16 cellular contexts compared by ENCODE assay signal in genomic region chr19:51548891-51549305, GRCh38. TPM values are rescaled to one million over a fixed set of nuclear protein-coding genes. Genes with fewer than 3 reads are reported as not detected.
"Had no signal": no experiment of that assay in that cellular context is flagged by ENCODE, and none has a peak within 500 bp of the region (broad histone marks: within the 10 kb centered on the region; RNA-seq: fewer than 3 reads in every experiment).

No MANE protein-coding gene starts in this region.

- H3K4me1 ChIP-seq: thyroid gland had no signal

- H3K4me3 ChIP-seq: cardiac muscle cell, lung, thyroid gland had no signal

- H3K27me3 ChIP-seq: cardiac muscle cell, thyroid gland had no signal

- H3K9ac ChIP-seq: parathyroid adenoma had no signal

- H3K36me3 ChIP-seq: cardiac muscle cell, neutrophil, thyroid gland had no signal

- DNase-seq: activated CD8-positive, alpha-beta T cell treated with anti-CD3 and anti-CD28 coated beads for 36 hours; activated effector memory CD4-positive, alpha-beta T cell treated with Interleukin-2 at 50 U/mL for 16 hours; activated T-cell treated with anti-CD3 and anti-CD28 coated beads, Interleukin-2, amount 50 U/mL, for 4 hours; left colon; stimulated activated CD4-positive, alpha-beta T cell treated with anti-CD3 and anti-CD28 coated beads, Interleukin-12 subunit alpha, Interleukin-12 subunit beta, amount 100 ng/mL, for 4 hours; stimulated activated CD4-positive, alpha-beta T cell treated with anti-CD3 and anti-CD28 coated beads, Interleukin-2, amount 100 ng/mL, for 24 hours; thyroid gland had no signal

- H3K9me3 Mint-ChIP-seq: activated CD8-positive, alpha-beta T cell treated with anti-CD3 and anti-CD28 coated beads for 36 hours; activated T-cell treated with anti-CD3 and anti-CD28 coated beads, Interleukin-2, amount 50 U/mL, for 4 hours had no signal

- H3K9me3 ChIP-seq: neutrophil, thyroid gland had no signal

- H3K27ac ChIP-seq: cardiac muscle cell, neutrophil, thyroid gland had no signal

- H3K27ac Mint-ChIP-seq: activated CD8-positive, alpha-beta T cell treated with anti-CD3 and anti-CD28 coated beads for 36 hours; activated naive CD4-positive, alpha-beta T cell treated with anti-CD3 and anti-CD28 coated beads, Interleukin-2, amount 50 U/mL, for 72 hours had no signal

- ATAC-seq: activated CD4-positive, CD25-positive, alpha-beta regulatory T cell treated with anti-CD3 and anti-CD28 coated beads, Interleukin-2, amount 50 U/mL, for 24 hours; activated CD8-positive, alpha-beta T cell treated with anti-CD3 and anti-CD28 coated beads for 36 hours; activated naive CD4-positive, alpha-beta T cell treated with anti-CD3 and anti-CD28 coated beads, Interleukin-2, amount 50 U/mL, for 72 hours; activated T-cell treated with anti-CD3 and anti-CD28 coated beads, Interleukin-2, amount 50 U/mL, for 4 hours; left colon; naive thymus-derived CD4-positive, alpha-beta T cell had no signal

- H3K4me3 Mint-ChIP-seq: activated CD8-positive, alpha-beta T cell treated with anti-CD3 and anti-CD28 coated beads for 36 hours; activated T-cell treated with anti-CD3 and anti-CD28 coated beads, Interleukin-2, amount 50 U/mL, for 4 hours had no signal

- H3K36me3 Mint-ChIP-seq: activated naive CD4-positive, alpha-beta T cell treated with anti-CD3 and anti-CD28 coated beads, Interleukin-2, amount 50 U/mL, for 72 hours had no signal

- H3K79me2 ChIP-seq: parathyroid adenoma had no signal

RNA-seq across cellular contexts. Expression of gene SIGLEC6, which starts 17.4 kb away (rescaled TPM):
- total RNA-seq: activated CD8-positive, alpha-beta T cell treated with anti-CD3 and anti-CD28 coated beads for 36 hours; activated naive CD4-positive, alpha-beta T cell treated with anti-CD3 and anti-CD28 coated beads, Interleukin-2, amount 50 U/mL, for 72 hours; cardiac muscle cell; thyroid gland had no signal
- polyA plus RNA-seq: cardiac muscle cell; naive thymus-derived CD4-positive, alpha-beta T cell had no signal

RNA-seq across cellular contexts. Expression of gene SIGLEC12, which starts 47.3 kb away (rescaled TPM):
- total RNA-seq: cardiac muscle cell, esophagus mucosa, mononuclear cell had no signal
- polyA plus RNA-seq: cardiac muscle cell had no signal
